ENCODE assay signal across 33 cellular contexts in the genomic region with DNA sequence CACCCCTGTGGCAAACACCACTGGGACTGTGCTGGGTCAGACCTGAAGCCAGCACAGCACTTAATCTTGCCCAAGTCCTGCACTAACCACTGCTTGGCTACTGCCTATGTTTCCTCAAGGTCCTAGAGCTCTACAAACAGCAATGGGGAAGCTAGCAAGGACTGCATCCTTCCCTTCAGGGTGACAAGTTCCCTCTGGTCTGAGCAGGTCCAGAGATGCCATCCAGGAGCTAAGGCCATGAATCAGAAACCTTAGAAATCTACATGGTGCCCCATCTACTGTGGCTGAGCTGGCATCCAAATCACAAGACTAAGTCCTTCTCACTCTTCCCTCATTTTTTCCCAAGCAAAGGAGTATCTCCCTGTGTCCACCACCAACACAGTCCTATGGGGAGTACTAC.
"Had no signal": no experiment of that assay in that cellular context is flagged by ENCODE, and none has a peak within 500 bp of the region (broad histone marks: within the 10 kb centered on the region; RNA-seq: fewer than 3 reads in every experiment).

No MANE protein-coding gene starts in this region.

- H3K9me3 ChIP-seq: esophagus squamous epithelium had no signal

- H3K36me3 Mint-ChIP-seq: activated naive CD8-positive, alpha-beta T cell had no signal

- H3K27me3 ChIP-seq: brain microvascular endothelial cell, esophagus squamous epithelium had no signal

- H3K9me3 Mint-ChIP-seq: activated B cell treated with CpG ODN at 0.5 μM for 24 hours; activated CD8-positive, alpha-beta T cell treated with anti-CD3 and anti-CD28 coated beads for 36 hours; activated T-cell treated with anti-CD3 and anti-CD28 coated beads, Interleukin-2, amount 50 U/mL, for 4 hours; activated T-helper 17 cell treated with anti-CD3 and anti-CD28 coated beads, Interleukin-2, amount 50 U/mL, for 72 hours; effector memory CD8-positive, alpha-beta T cell; T-helper 2 cell treated with Interferon-gamma antibody and Interleukin-4, amounts not matched to agents 5 μg/mL and 100 μg/mL, for 36 hours had no signal

- ATAC-seq: activated CD4-positive, CD25-positive, alpha-beta regulatory T cell treated with anti-CD3 and anti-CD28 coated beads, Interleukin-2, amount 50 U/mL, for 24 hours; activated CD8-positive, alpha-beta T cell treated with anti-CD3 and anti-CD28 coated beads for 36 hours; activated T-cell treated with anti-CD3 and anti-CD28 coated beads, Interleukin-2, amount 50 U/mL, for 4 hours; activated T-helper 17 cell treated with anti-CD3 and anti-CD28 coated beads, Interleukin-2, amount 50 U/mL, for 72 hours; effector memory CD8-positive, alpha-beta T cell; T-helper 17 cell had no signal

- H3K4me3 ChIP-seq: esophagus squamous epithelium had no signal

- H3K27me3 Mint-ChIP-seq: effector memory CD8-positive, alpha-beta T cell had no signal

- DNase-seq: activated B cell treated with CpG ODN at 0.5 μM for 24 hours; activated CD4-positive, alpha-beta T cell treated with anti-CD3 and anti-CD28 coated beads for 48 hours; activated CD4-positive, alpha-beta T cell treated with anti-CD3 and anti-CD28 coated beads, Interleukin-2, amount 50 U/mL, for 1 hour; activated CD4-positive, alpha-beta T cell treated with anti-CD3 and anti-CD28 coated beads, Interleukin-2, amount 50 U/mL, for 48 hours; activated CD8-positive, alpha-beta memory T cell treated with anti-CD3 and anti-CD28 coated beads for 24 hours; activated CD8-positive, alpha-beta T cell treated with anti-CD3 and anti-CD28 coated beads for 36 hours; activated effector memory CD4-positive, alpha-beta T cell treated with Interleukin-2 at 50 U/mL for 16 hours; activated gamma-delta T cell treated with Interleukin-2 at 50 U/mL for 16 hours; activated naive CD4-positive, alpha-beta T cell treated with anti-CD3 and anti-CD28 coated beads, Interleukin-2, amount 50 U/mL, for 16 hours; activated naive CD4-positive, alpha-beta T cell treated with Interleukin-2 at 50 U/mL for 16 hours; activated T-cell treated with anti-CD3 and anti-CD28 coated beads, Interleukin-2, amount 50 U/mL, for 4 hours; amniotic stem cell; anterior cingulate cortex; brain microvascular endothelial cell; caudate nucleus; cortex of kidney; dermis blood vessel endothelial cell; effector CD4-positive, alpha-beta T cell; effector memory CD8-positive, alpha-beta T cell; esophagus squamous epithelium; glutamatergic neuron; T-helper 1 cell; T-helper 17 cell; T1000; WERI-Rb-1 had no signal

- H3K4me3 Mint-ChIP-seq: activated B cell treated with CpG ODN at 0.5 μM for 24 hours; activated CD8-positive, alpha-beta T cell treated with anti-CD3 and anti-CD28 coated beads for 36 hours; activated naive CD8-positive, alpha-beta T cell; activated T-cell treated with anti-CD3 and anti-CD28 coated beads, Interleukin-2, amount 50 U/mL, for 4 hours; activated T-helper 17 cell treated with anti-CD3 and anti-CD28 coated beads, Interleukin-2, amount 50 U/mL, for 72 hours; effector memory CD8-positive, alpha-beta T cell; T-helper 17 cell; T-helper 2 cell treated with Interferon-gamma antibody and Interleukin-4, amounts not matched to agents 5 μg/mL and 100 μg/mL, for 36 hours had no signal

- H3K36me3 ChIP-seq: brain microvascular endothelial cell, esophagus squamous epithelium, WERI-Rb-1 had no signal

- FAIRE-seq: astrocyte, colon, frontal cortex had no signal

- H3K4me1 ChIP-seq: esophagus squamous epithelium had no signal

- H3K27ac Mint-ChIP-seq: activated B cell treated with CpG ODN at 0.5 μM for 24 hours; activated CD8-positive, alpha-beta T cell treated with anti-CD3 and anti-CD28 coated beads for 36 hours; activated naive CD8-positive, alpha-beta T cell; activated T-helper 17 cell treated with anti-CD3 and anti-CD28 coated beads, Interleukin-2, amount 50 U/mL, for 72 hours; effector memory CD8-positive, alpha-beta T cell; T-helper 17 cell; T-helper 2 cell treated with Interferon-gamma antibody and Interleukin-4, amounts not matched to agents 5 μg/mL and 100 μg/mL, for 36 hours had no signal

- H3K27ac ChIP-seq: brain microvascular endothelial cell, epithelial cell of prostate, esophagus squamous epithelium, WERI-Rb-1 had no signal
